In the genomic region with DNA sequence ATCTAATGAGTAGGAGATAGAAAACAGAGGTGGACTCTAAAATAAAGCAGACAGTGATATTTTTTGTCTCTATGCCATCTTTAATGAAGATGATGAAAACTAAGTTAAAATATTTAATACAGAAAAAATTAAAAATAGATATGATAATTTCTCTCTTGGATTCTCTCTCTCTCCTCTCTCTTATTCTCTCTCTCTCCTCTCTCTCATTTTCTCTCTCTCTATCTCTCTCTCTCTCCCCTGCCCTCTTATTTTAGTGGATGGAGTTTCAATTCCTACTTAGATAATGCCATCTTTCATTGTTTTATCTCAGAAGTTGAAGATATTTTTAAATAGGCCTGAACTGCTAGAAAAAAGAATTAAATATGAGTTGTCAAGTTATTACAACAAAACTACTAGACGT, we compare ENCODE assay signal across 26 cellular contexts. TPM values are rescaled to one million over a fixed set of nuclear protein-coding genes. Genes with fewer than 3 reads are reported as not detected.
"Had no signal": no experiment of that assay in that cellular context is flagged by ENCODE, and none has a peak within 500 bp of the region (broad histone marks: within the 10 kb centered on the region; RNA-seq: fewer than 3 reads in every experiment).

No MANE protein-coding gene starts in this region.

- H3K27me3 ChIP-seq: colonic mucosa, gastrocnemius medialis, left lung had no signal

- ATAC-seq: effector memory CD8-positive, alpha-beta T cell; esophagus mucosa; gastrocnemius medialis; heart right ventricle; left cardiac atrium; left lung; left ventricle myocardium superior; lower lobe of right lung; naive thymus-derived CD4-positive, alpha-beta T cell had no signal

- H3K4me3 Mint-ChIP-seq: dendritic cell treated with granulocyte-macrophage colony-stimulating factor and Interleukin-4, amounts not matched to agents 40 ng/mL and 50 ng/mL, for 4 days; effector memory CD8-positive, alpha-beta T cell; endodermal cell; naive thymus-derived CD4-positive, alpha-beta T cell had no signal

- H3K4me3 ChIP-seq: colonic mucosa, esophagus squamous epithelium, gastrocnemius medialis, heart right ventricle, left lung, lower lobe of right lung had no signal

- H3K4me1 ChIP-seq: colonic mucosa, esophagus squamous epithelium, gastrocnemius medialis, heart right ventricle, left lung, lower lobe of right lung had no signal

- H3K27ac Mint-ChIP-seq: dendritic cell treated with granulocyte-macrophage colony-stimulating factor and Interleukin-4, amounts not matched to agents 40 ng/mL and 50 ng/mL, for 4 days; effector memory CD8-positive, alpha-beta T cell; endodermal cell had no signal

- H3K36me3 ChIP-seq: colonic mucosa, esophagus squamous epithelium, gastrocnemius medialis, heart right ventricle, left lung, lower lobe of right lung had no signal

- H3K27ac ChIP-seq: colonic mucosa, epithelial cell of prostate, esophagus squamous epithelium, gastrocnemius medialis, heart right ventricle, left lung, lower lobe of right lung had no signal

- H3K9me3 Mint-ChIP-seq: dendritic cell treated with granulocyte-macrophage colony-stimulating factor and Interleukin-4, amounts not matched to agents 40 ng/mL and 50 ng/mL, for 4 days; effector memory CD8-positive, alpha-beta T cell; endodermal cell had no signal

- DNase-seq: colonic mucosa; cortex of kidney; effector CD8-positive, alpha-beta T cell; effector memory CD8-positive, alpha-beta T cell; endodermal cell; erythroblast; esophagus squamous epithelium; foreskin fibroblast; foreskin melanocyte; gastrocnemius medialis; glutamatergic neuron; head of caudate nucleus; heart right ventricle; hippocampal formation; left cardiac atrium; left lung; left ventricle myocardium superior; lower lobe of right lung; mesendoderm; midbrain; naive thymus-derived CD4-positive, alpha-beta T cell had no signal

- H3K27me3 Mint-ChIP-seq: dendritic cell treated with granulocyte-macrophage colony-stimulating factor and Interleukin-4, amounts not matched to agents 40 ng/mL and 50 ng/mL, for 4 days; effector memory CD8-positive, alpha-beta T cell had no signal

- H3K9me3 ChIP-seq: colonic mucosa, esophagus squamous epithelium, gastrocnemius medialis, left lung, lower lobe of right lung had no signal

RNA-seq across cellular contexts. Expression of gene ESM1, which starts 38.2 kb away (rescaled TPM):
- total RNA-seq: endodermal cell, esophagus mucosa, left ventricle myocardium superior, lower leg skin, mononuclear cell had no signal
- polyA plus RNA-seq: naive thymus-derived CD4-positive, alpha-beta T cell had no signal
